In genomic region chr4:181802207-181802606, GRCh38 we compare ENCODE assay signal across 23 cellular contexts.
DNase-seq lines count a peak whose midpoint lies in the region; ATAC-seq and TF ChIP-seq lines count a peak whose summit lies in the region.
"Had no signal": no experiment of that assay in that cellular context is flagged by ENCODE, and none has a peak within 500 bp of the region (broad histone marks: within the 10 kb centered on the region; RNA-seq: fewer than 3 reads in every experiment).

No MANE protein-coding gene starts in this region.

- no peak overlapping the region for H3K27ac Mint-ChIP-seq in naive thymus-derived CD4-positive, alpha-beta T cell
- H3K27ac Mint-ChIP-seq in progenitor cell of endocrine pancreas = no peak overlapping the region
- H3K27ac Mint-ChIP-seq: CD14-positive monocyte; CD4-positive, alpha-beta memory T cell; CD4-positive, CD25-positive, alpha-beta regulatory T cell; CD8-positive, alpha-beta memory T cell had no signal

- peaks cover 0 to 4% (median 0%) of the 10 kb centered on the region in 5 donors for H3K36me3 Mint-ChIP-seq in naive thymus-derived CD4-positive, alpha-beta T cell
- H3K36me3 Mint-ChIP-seq in progenitor cell of endocrine pancreas (ENCODE audit: insufficient read depth) = no peaks in the 10 kb centered on the region
- H3K36me3 Mint-ChIP-seq: CD14-positive monocyte; CD4-positive, alpha-beta memory T cell; CD4-positive, CD25-positive, alpha-beta regulatory T cell; CD8-positive, alpha-beta memory T cell had no signal

- no peak for ATAC-seq in naive thymus-derived CD4-positive, alpha-beta T cell
- ATAC-seq: GM12878 had no signal

- no peaks in the 10 kb centered on the region for H3K36me3 ChIP-seq in naive thymus-derived CD4-positive, alpha-beta T cell (ENCODE audit: control insufficient read depth in 2 of 3, insufficient read depth in 3 of 3, low read length in 3 of 3)
- H3K36me3 ChIP-seq: BE2C, BLaER1 had no signal

- H3K9me3 ChIP-seq in naive thymus-derived CD4-positive, alpha-beta T cell (ENCODE audit: control insufficient read depth in 2 of 3, low read length in 3 of 3) = no peaks in the 10 kb centered on the region
- H3K9me3 ChIP-seq: BE2C, BLaER1 had no signal

- peaks cover 0 to 15% (median 0%) of the 10 kb centered on the region in 11 donors for H3K9me3 Mint-ChIP-seq in naive thymus-derived CD4-positive, alpha-beta T cell
- no peaks in the 10 kb centered on the region for H3K9me3 Mint-ChIP-seq in progenitor cell of endocrine pancreas (ENCODE audit: low read depth)

- H3K27me3 Mint-ChIP-seq in naive thymus-derived CD4-positive, alpha-beta T cell = no peaks in the 10 kb centered on the region
- H3K27me3 Mint-ChIP-seq in progenitor cell of endocrine pancreas = peaks cover 9% of the 10 kb centered on the region
- H3K27me3 Mint-ChIP-seq: CD4-positive, alpha-beta memory T cell; CD4-positive, CD25-positive, alpha-beta regulatory T cell had no signal

- no peaks in the 10 kb centered on the region for H3K4me1 ChIP-seq in naive thymus-derived CD4-positive, alpha-beta T cell (ENCODE audit: control insufficient read depth in 2 of 2, insufficient read depth in 2 of 2, low read length in 2 of 2)
- H3K4me1 ChIP-seq: BLaER1 had no signal

- no peak overlapping the region for H3K4me3 ChIP-seq in choroid plexus epithelial cell (ENCODE audit: low read depth, low read length)
- no peak overlapping the region for H3K4me3 ChIP-seq in naive thymus-derived CD4-positive, alpha-beta T cell (ENCODE audit: low read length)
- H3K4me3 ChIP-seq: BLaER1, GM12878 had no signal

- TF ChIP-seq CTCF in choroid plexus epithelial cell (conservative IDR thresholded peaks at IDR 0.05; ENCODE audit: low read depth, low read length) (no peak), progenitor cell of endocrine pancreas (IDR thresholded peaks at IDR 0.05; ENCODE audit: unreplicated experiment) (no peak)

- no peaks in the 10 kb centered on the region for H3K27me3 ChIP-seq in naive thymus-derived CD4-positive, alpha-beta T cell (ENCODE audit: control insufficient read depth in 2 of 2, insufficient read depth in 2 of 2, low read length in 2 of 2)
- H3K27me3 ChIP-seq: BE2C, BLaER1 had no signal

- H3K27ac ChIP-seq in naive thymus-derived CD4-positive, alpha-beta T cell (ENCODE audit: low read depth, low read length) = no peak overlapping the region
- H3K27ac ChIP-seq: BLaER1 had no signal

- CTCF ChIA-PET in HEK293T (lab: Yijun Ruan, JAX) = no interaction called here
- CTCF ChIA-PET in naive thymus-derived CD4-positive, alpha-beta T cell (lab: Charles Lee) = no interaction called here

- DNase-seq in HEK293T (ENCODE audit: extremely low spot score) (no peak), choroid plexus epithelial cell (ENCODE audit: low read depth) (peak; percentile 13), progenitor cell of endocrine pancreas (ENCODE audit: low spot score, unreplicated experiment) (no peak), NCI-H510A treated with DMSO at 0.1 percent for 48 hours (lab: John Stamatoyannopoulos, UW) (no peak)
- no peak for DNase-seq in naive thymus-derived CD4-positive, alpha-beta T cell
- DNase-seq: 8988T; ACHN; BE2C; C1 segment of cervical spinal cord; CD4-positive, alpha-beta memory T cell; CD4-positive, CD25-positive, alpha-beta regulatory T cell; CD8-positive, alpha-beta memory T cell; COR-L47; DMS 273 treated with DMSO at 0.1 percent for 48 hours; DMS153; DMS53; DMS79; DND-41; EL; GDM1 had no signal

- POLR2A ChIA-PET in HEK293T (lab: Yijun Ruan, JAX) = no interaction called here
- POLR2A ChIA-PET in naive thymus-derived CD4-positive, alpha-beta T cell (lab: Charles Lee) = no interaction called here

- H3K4me3 Mint-ChIP-seq in naive thymus-derived CD4-positive, alpha-beta T cell = no peak overlapping the region
- no peak overlapping the region for H3K4me3 Mint-ChIP-seq in progenitor cell of endocrine pancreas (ENCODE audit: low read depth)
- H3K4me3 Mint-ChIP-seq: CD14-positive monocyte; CD4-positive, alpha-beta memory T cell; CD4-positive, CD25-positive, alpha-beta regulatory T cell; CD8-positive, alpha-beta memory T cell had no signal

- intact Hi-C loops in naive thymus-derived CD4-positive, alpha-beta T cell (cut with micrococcal nuclease) = no loop called here

- peaks cover 0 to 2% (median 0%) of the 10 kb centered on the region in 7 donors for H3K4me1 Mint-ChIP-seq in naive thymus-derived CD4-positive, alpha-beta T cell
- H3K4me1 Mint-ChIP-seq in progenitor cell of endocrine pancreas (ENCODE audit: low read depth) = no peaks in the 10 kb centered on the region
- H3K4me1 Mint-ChIP-seq: CD14-positive monocyte; CD4-positive, alpha-beta memory T cell; CD4-positive, CD25-positive, alpha-beta regulatory T cell; CD8-positive, alpha-beta memory T cell had no signal

TF ChIP-seq in HEK293T, 16 proteins besides CTCF, POLR2A, EP300 and RAD21:
- TF ChIP-seq SUZ12 (IDR thresholded peaks at IDR 0.05) (no peak), ELF4 (IDR thresholded peaks at IDR 0.05) (no peak), ZNF384 (IDR thresholded peaks at IDR 0.05) (no peak), LEF1 (IDR thresholded peaks at IDR 0.05; ENCODE audit: borderline replicate concordance) (no peak), BHLHE40 (IDR thresholded peaks at IDR 0.05; ENCODE audit: borderline replicate concordance) (no peak), CTBP1 (IDR thresholded peaks at IDR 0.05; ENCODE audit: borderline replicate concordance) (no peak)
- TF ChIP-seq, protein P1, sequence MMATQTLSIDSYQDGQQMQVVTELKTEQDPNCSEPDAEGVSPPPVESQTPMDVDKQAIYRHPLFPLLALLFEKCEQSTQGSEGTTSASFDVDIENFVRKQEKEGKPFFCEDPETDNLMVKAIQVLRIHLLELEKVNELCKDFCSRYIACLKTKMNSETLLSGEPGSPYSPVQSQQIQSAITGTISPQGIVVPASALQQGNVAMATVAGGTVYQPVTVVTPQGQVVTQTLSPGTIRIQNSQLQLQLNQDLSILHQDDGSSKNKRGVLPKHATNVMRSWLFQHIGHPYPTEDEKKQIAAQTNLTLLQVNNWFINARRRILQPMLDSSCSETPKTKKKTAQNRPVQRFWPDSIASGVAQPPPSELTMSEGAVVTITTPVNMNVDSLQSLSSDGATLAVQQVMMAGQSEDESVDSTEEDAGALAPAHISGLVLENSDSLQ (IDR thresholded peaks at IDR 0.05) = peak; percentile 8; the same call in 1 of the 2 replicates
